ENCODE assay signal across 36 cellular contexts in the genomic region with DNA sequence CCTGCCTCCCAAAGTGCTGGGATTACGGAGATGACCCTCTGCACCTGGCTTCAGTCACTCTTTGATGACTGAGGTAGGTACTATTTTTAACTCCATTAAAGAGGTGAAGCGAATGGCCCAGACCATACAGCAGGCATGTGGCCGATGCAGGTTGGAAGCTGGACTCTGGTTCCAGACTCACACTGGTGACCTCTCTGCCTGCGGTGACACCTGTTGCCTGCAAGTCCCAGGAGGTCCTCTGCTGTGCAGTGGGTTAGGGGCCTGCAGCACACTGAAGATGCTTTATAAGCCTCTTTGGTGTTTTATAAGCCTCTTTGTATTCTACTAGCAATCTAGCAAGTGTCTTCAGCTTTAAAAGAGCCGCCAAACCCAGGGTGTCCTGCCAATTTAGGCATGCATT.
"Had no signal": no experiment of that assay in that cellular context is flagged by ENCODE, and none has a peak within 500 bp of the region (broad histone marks: within the 10 kb centered on the region; RNA-seq: fewer than 3 reads in every experiment).

No MANE protein-coding gene starts in this region.

- H3K4me1 ChIP-seq: adrenal gland, body of pancreas, breast epithelium had no signal

- ATAC-seq: activated CD4-positive, alpha-beta T cell treated with anti-CD3 and anti-CD28 coated beads for 36 hours; activated CD4-positive, CD25-positive, alpha-beta regulatory T cell treated with anti-CD3 and anti-CD28 coated beads, Interleukin-2, amount 50 U/mL, for 24 hours; activated CD8-positive, alpha-beta T cell treated with anti-CD3 and anti-CD28 coated beads, Interleukin-2, amount 10 ng/mL, durations not matched to agents 7 days and 5 days; activated naive CD4-positive, alpha-beta T cell treated with anti-CD3 and anti-CD28 coated beads, Interleukin-2, amount 50 U/mL, for 72 hours; activated T-cell treated with anti-CD3 and anti-CD28 coated beads, Interleukin-2, amount 50 U/mL, for 4 hours; activated T-cell treated with anti-CD3 and anti-CD28 coated beads, Interleukin-2, amount 50 U/mL, for 72 hours; activated T-helper 17 cell treated with anti-CD3 and anti-CD28 coated beads, Interleukin-2, amount 50 U/mL, for 72 hours; body of pancreas; WTC11 had no signal

- H3K27me3 ChIP-seq: adrenal gland, body of pancreas had no signal

- H3K27ac ChIP-seq: adrenal gland, body of pancreas, brain microvascular endothelial cell, breast epithelium, VCaP had no signal

- H3K4me3 ChIP-seq: adrenal gland, body of pancreas, breast epithelium had no signal

- H3K36me3 ChIP-seq: adrenal gland, brain microvascular endothelial cell, breast epithelium had no signal

- DNase-seq: activated CD4-positive, alpha-beta memory T cell treated with anti-CD3 and anti-CD28 coated beads, Interleukin-2, amount 10 ng/mL, durations not matched to agents 7 days and 5 days; activated CD4-positive, alpha-beta T cell treated with anti-CD3 and anti-CD28 coated beads for 1 hour; activated CD4-positive, alpha-beta T cell treated with anti-CD3 and anti-CD28 coated beads for 36 hours; activated CD4-positive, alpha-beta T cell treated with anti-CD3 and anti-CD28 coated beads for 48 hours; activated CD4-positive, alpha-beta T cell treated with anti-CD3 and anti-CD28 coated beads, Interleukin-2, amount 10 ng/mL, durations not matched to agents 7 days and 5 days; activated CD4-positive, alpha-beta T cell treated with anti-CD3 and anti-CD28 coated beads, Interleukin-2, amount 50 U/mL, for 48 hours; activated CD4-positive, CD25-positive, alpha-beta regulatory T cell; activated CD8-positive, alpha-beta memory T cell treated with anti-CD3 and anti-CD28 coated beads, Interleukin-2, amount 50 U/mL, for 4 hours; activated CD8-positive, alpha-beta T cell treated with anti-CD3 and anti-CD28 coated beads, Interleukin-2, amount 10 ng/mL, durations not matched to agents 7 days and 5 days; activated effector memory CD4-positive, alpha-beta T cell treated with anti-CD3 and anti-CD28 coated beads, Interleukin-2, amount 50 U/mL, for 16 hours; activated gamma-delta T cell treated with Interleukin-2 at 50 U/mL for 16 hours; activated naive CD4-positive, alpha-beta T cell; activated naive CD4-positive, alpha-beta T cell treated with anti-CD3 and anti-CD28 coated beads for 36 hours; activated naive CD4-positive, alpha-beta T cell treated with anti-CD3 and anti-CD28 coated beads, Interleukin-2, amount 50 U/mL, for 16 hours; activated naive CD8-positive, alpha-beta T cell treated with anti-CD3 and anti-CD28 coated beads for 36 hours; activated T-cell treated with anti-CD3 and anti-CD28 coated beads for 4 hours; activated T-cell treated with anti-CD3 and anti-CD28 coated beads, Interleukin-2, amount 50 U/mL, for 1 hour; activated T-cell treated with anti-CD3 and anti-CD28 coated beads, Interleukin-2, amount 50 U/mL, for 4 hours; activated T-cell treated with anti-CD3 and anti-CD28 coated beads, Interleukin-2, amount 50 U/mL, for 72 hours; adrenal gland; amniotic stem cell; aorta; body of pancreas; brain microvascular endothelial cell; central memory CD4-positive, alpha-beta T cell; T-helper 1 cell; T-helper 2 cell; T-helper 9 cell had no signal

- FAIRE-seq: astrocyte, TTC549 had no signal

- H3K9me3 ChIP-seq: adrenal gland, body of pancreas, breast epithelium had no signal
